In genomic region chr2:20642026-20642971, GRCh38 we compare ENCODE assay signal across 9 cellular contexts. TPM values are rescaled to one million over a fixed set of nuclear protein-coding genes. Genes with fewer than 3 reads are reported as not detected.
DNase-seq lines count a peak whose midpoint lies in the region; ATAC-seq and TF ChIP-seq lines count a peak whose summit lies in the region.
"Had no signal": no experiment of that assay in that cellular context is flagged by ENCODE, and none has a peak within 500 bp of the region (broad histone marks: within the 10 kb centered on the region; RNA-seq: fewer than 3 reads in every experiment).

No MANE protein-coding gene starts in this region.

- H3K4me1 Mint-ChIP-seq in activated T-helper 17 cell treated with anti-CD3 and anti-CD28 coated beads, Interleukin-2, amount 50 U/mL, for 72 hours = no peaks in the 10 kb centered on the region

- ATAC-seq in GM21367 (IDR thresholded peaks at IDR 0.05; ENCODE audit: unreplicated experiment) (peak; percentile 93), Panc1 (peak; percentile 96)
- ATAC-seq in activated T-helper 17 cell treated with anti-CD3 and anti-CD28 coated beads, Interleukin-2, amount 50 U/mL, for 72 hours (replicated peaks) = peak; percentile 98

- H3K27ac ChIP-seq in HL-60 (replicated peaks) (no peak overlapping the region), Panc1 (ENCODE audit: low read length) (no peak overlapping the region), osteoblast (ENCODE audit: low read depth, low read length) (peak overlapping the region; percentile 48), tibial artery (peak overlapping the region; percentile 95 to 98)
- H3K27ac ChIP-seq: epithelial cell of prostate had no signal

- no peak overlapping the region for H3K4me2 ChIP-seq in osteoblast (ENCODE audit: insufficient read depth, low read length)

- H3K79me2 ChIP-seq in osteoblast (ENCODE audit: insufficient read depth, low read length) = peaks cover 31% of the 10 kb centered on the region

- peaks cover 33% of the 10 kb centered on the region for H4K20me1 ChIP-seq in osteoblast (ENCODE audit: insufficient read depth, low read length)

- H3K27me3 Mint-ChIP-seq in activated T-helper 17 cell treated with anti-CD3 and anti-CD28 coated beads, Interleukin-2, amount 50 U/mL, for 72 hours = no peaks in the 10 kb centered on the region

- peak; percentile 61 for TF ChIP-seq CTCF in HL-60 (IDR thresholded peaks at IDR 0.05; ENCODE audit: insufficient read depth, low read length)
- peak; percentile 97 for TF ChIP-seq CTCF in Panc1 (IDR thresholded peaks at IDR 0.05)
- peak; percentile 96 for TF ChIP-seq CTCF in fibroblast of villous mesenchyme (IDR thresholded peaks at IDR 0.05; ENCODE audit: insufficient read depth, low read depth, low read length)
- TF ChIP-seq CTCF in osteoblast (IDR thresholded peaks at IDR 0.05; ENCODE audit: extremely low read depth, low read depth, low read length) = peak; percentile 86
- TF ChIP-seq CTCF in tibial artery (IDR thresholded peaks at IDR 0.05) = peak; percentile 96 to 98

- DNase-seq in DMS153 treated with DMSO at 0.1 percent for 48 hours (lab: John Stamatoyannopoulos, UW; ENCODE audit: unreplicated experiment) (peak; percentile 22), HL-60 (ENCODE audit: low read depth in 1 of 2, low spot score in 1 of 2) (peak in 1 of 2 experiments; percentile 50), Panc1 (ENCODE audit: low read depth, low spot score) (no peak), fibroblast of villous mesenchyme (ENCODE audit: low read depth) (peak; percentile 66), osteoblast (ENCODE audit: insufficient read length, low spot score, missing footprints) (peak; percentile 98), tibial artery (peak; percentile 84 to 91)

- in situ Hi-C loops in Panc1 (cut with HindIII; ENCODE audit: low pct_unique_long_range_greater_than_20kb, low sequenced_read_pairs) = loop anchor here (25.0 kb wide), 1 partner anchor 205 kb away; the partner anchor contains the start of gene RHOB

- H3K4me1 ChIP-seq in Panc1 (ENCODE audit: control insufficient read depth, insufficient read depth, low read length) (no peaks in the 10 kb centered on the region; the same call in 1 of the 2 replicates), osteoblast (ENCODE audit: insufficient read depth, low read length) (peaks cover 11% of the 10 kb centered on the region), tibial artery (peaks cover 3 to 63% (median 42%) of the 10 kb centered on the region in 4 donors)

- peaks cover 23% of the 10 kb centered on the region for H3K36me3 Mint-ChIP-seq in activated T-helper 17 cell treated with anti-CD3 and anti-CD28 coated beads, Interleukin-2, amount 50 U/mL, for 72 hours (ENCODE audit: low read depth)

- no peaks in the 10 kb centered on the region for H3K9me3 Mint-ChIP-seq in activated T-helper 17 cell treated with anti-CD3 and anti-CD28 coated beads, Interleukin-2, amount 50 U/mL, for 72 hours

- intact Hi-C loops in Panc1 (cut with micrococcal nuclease; ENCODE audit: unreplicated experiment) (loop anchor here (2.0 kb wide), 1 partner anchor 245 kb away; no protein-coding TSS in a partner anchor), tibial artery (cut with DNase I; ENCODE audit: low total_unique reads) (no loop called here)

- BruUV-seq in Panc1 (replicated peaks; lab: Mats Ljungman, UMichigan) = no TSS peak

- CTCF ChIA-PET in Panc1 (lab: Charles Lee) = interaction anchor here (0.6 to 2.5 kb wide), 7 partner anchors 25 to 399 kb away, joined by 3 to 11 read pairs (median 3); partner anchors contain the start of gene RHOB

- no peak overlapping the region for H3K27ac Mint-ChIP-seq in activated T-helper 17 cell treated with anti-CD3 and anti-CD28 coated beads, Interleukin-2, amount 50 U/mL, for 72 hours

- no peak overlapping the region for H2AFZ ChIP-seq in osteoblast (ENCODE audit: low read length)

- POLR2A ChIA-PET in Panc1 (lab: Charles Lee) = interaction anchor here (0.5 kb wide), 2 partner anchors 200 to 300 kb away, joined by 3 to 8 read pairs; no protein-coding TSS in a partner anchor

- no peak overlapping the region for H3K4me3 Mint-ChIP-seq in activated T-helper 17 cell treated with anti-CD3 and anti-CD28 coated beads, Interleukin-2, amount 50 U/mL, for 72 hours

- no peaks in the 10 kb centered on the region for H3K9me3 ChIP-seq in Panc1 (ENCODE audit: control insufficient read depth, insufficient read depth, low read depth, low read length)
- H3K9me3 ChIP-seq in osteoblast (ENCODE audit: low read depth, low read length) = no peaks in the 10 kb centered on the region
- no peaks in the 10 kb centered on the region for H3K9me3 ChIP-seq in tibial artery

- H3K27me3 ChIP-seq in HL-60 (ENCODE audit: insufficient read depth, poor library complexity, severe bottlenecking) = no peaks in the 10 kb centered on the region
- no peaks in the 10 kb centered on the region for H3K27me3 ChIP-seq in Panc1 (ENCODE audit: control insufficient read depth, insufficient read depth, low read length)
- H3K27me3 ChIP-seq in osteoblast (ENCODE audit: insufficient read depth, low read length) = no peaks in the 10 kb centered on the region
- no peaks in the 10 kb centered on the region for H3K27me3 ChIP-seq in tibial artery

- H3K36me3 ChIP-seq in Panc1 (ENCODE audit: control insufficient read depth, insufficient read depth, low read length) (no peaks in the 10 kb centered on the region), osteoblast (ENCODE audit: insufficient read depth, low read length) (peaks cover 33% of the 10 kb centered on the region), tibial artery (peaks cover 21 to 79% (median 38%) of the 10 kb centered on the region in 3 donors)

- no peak overlapping the region for H3K4me3 ChIP-seq in HL-60 (replicated peaks; ENCODE audit: insufficient read depth, low read length)
- no peak overlapping the region for H3K4me3 ChIP-seq in Panc1 (ENCODE audit: low read depth in 2 of 2, low read length in 2 of 2)
- no peak overlapping the region for H3K4me3 ChIP-seq in fibroblast of villous mesenchyme (ENCODE audit: low read depth, low read length)
- no peak overlapping the region for H3K4me3 ChIP-seq in osteoblast (ENCODE audit: insufficient read depth, low read length)
- no peak overlapping the region for H3K4me3 ChIP-seq in tibial artery

RNA-seq across cellular contexts. Expression of gene HS1BP3, which starts 8.6 kb away (rescaled TPM):
- total RNA-seq in Panc1 (2021; ENCODE audit: unreplicated experiment) (46.1 TPM), fibroblast of villous mesenchyme (25.9 and 30.3 TPM in 2 replicates), osteoblast (47.4 and 47.8 TPM in 2 replicates)
- polyA plus RNA-seq in Panc1 (2012; ENCODE audit: insufficient read length) = 45.1 TPM
- total RNA-seq in activated T-helper 17 cell treated with anti-CD3 and anti-CD28 coated beads, Interleukin-2, amount 50 U/mL, for 72 hours = 10 to 100 TPM in 1 of 2 donors, 1 to 10 TPM in 1; 8.9 to 10.7 TPM

RNA-seq across cellular contexts. Expression of gene GDF7, which starts 24.6 kb away (rescaled TPM):
- not detected for total RNA-seq in Panc1 (2021; ENCODE audit: unreplicated experiment)
- not detected for polyA plus RNA-seq in Panc1 (2012; ENCODE audit: insufficient read length)
- total RNA-seq in activated T-helper 17 cell treated with anti-CD3 and anti-CD28 coated beads, Interleukin-2, amount 50 U/mL, for 72 hours = under 1 TPM; 0.02 to 0.48 TPM
- 12.1 and 12.2 TPM in 2 replicates for total RNA-seq in fibroblast of villous mesenchyme
- under 0.01 TPM in 1 of 2 replicates, not detected in the other for total RNA-seq in osteoblast

Comparison
In these comparisons a context has a peak if more than half of its experiments do, and no peak if none do; other contexts are left out.
1. H3K27ac ChIP-seq: peak in osteoblast (single experiment) and tibial artery (2 of 2); none in HL-60 (single experiment) and Panc1 (single experiment).
2. Peak in every context shown above with its lines, with median percentiles within 50 percentile points of each other: ATAC-seq and CTCF ChIP-seq.